In genomic region chr22:46074771-46075551, GRCh38 we compare ENCODE assay signal across 9 cellular contexts.
DNase-seq lines count a peak whose midpoint lies in the region; ATAC-seq and TF ChIP-seq lines count a peak whose summit lies in the region.
"Had no signal": no experiment of that assay in that cellular context is flagged by ENCODE, and none has a peak within 500 bp of the region (broad histone marks: within the 10 kb centered on the region; RNA-seq: fewer than 3 reads in every experiment).

No MANE protein-coding gene starts in this region.

- ATAC-seq in upper lobe of left lung (ENCODE audit: low FRiP score in 2 of 2) = no peak

- H3K9me3 ChIP-seq in upper lobe of left lung = no peaks in the 10 kb centered on the region

- TF ChIP-seq EP300 in upper lobe of left lung (IDR thresholded peaks at IDR 0.05) = no peak

- peaks cover 29 to 63% (median 58%) of the 10 kb centered on the region in 4 donors for H3K4me1 ChIP-seq in upper lobe of left lung

- peak; percentile 43 for DNase-seq in activated effector memory CD4-positive, alpha-beta T cell treated with anti-CD3 and anti-CD28 coated beads, Interleukin-2, amount 50 U/mL, for 16 hours
- DNase-seq in activated effector memory CD4-positive, alpha-beta T cell treated with Interleukin-2 at 50 U/mL for 16 hours = no peak
- DNase-seq in astrocyte of the spinal cord (ENCODE audit: low read depth, low spot score) = peak; percentile 32
- DNase-seq in upper lobe of left lung = peak; percentile 23 to 50
- no peak for DNase-seq in AG20443 (ENCODE audit: low spot score)
- DNase-seq in HuH-7 (ENCODE audit: low spot score) = no peak
- no peak for DNase-seq in HPDE6-E6E7 (ENCODE audit: extremely low spot score)
- DNase-seq: activated CD4-positive, alpha-beta T cell treated with anti-CD3 and anti-CD28 coated beads, Interleukin-2, amount 50 U/mL, for 1 hour had no signal

- in situ Hi-C loops in astrocyte of the spinal cord (cut with HindIII; ENCODE audit: low sequenced_read_pairs) = no loop called here

- H3K27ac ChIP-seq in layer of hippocampus (ENCODE audit: low read depth, low read length) (peak overlapping the region; percentile 93), upper lobe of left lung (peak overlapping the region; percentile 94 to 99 (median 97))

- WGBS in upper lobe of left lung, 2 donors = 7 to 26% methylated on average over 12 to 19 of the region's 19 CpGs

- H3K27me3 ChIP-seq in layer of hippocampus (ENCODE audit: control insufficient read depth, insufficient read depth, low read length) (no peaks in the 10 kb centered on the region), upper lobe of left lung (no peaks in the 10 kb centered on the region)

- H3K36me3 ChIP-seq in upper lobe of left lung = peaks cover 0 to 13% (median 0%) of the 10 kb centered on the region in 4 donors

- peak overlapping the region; percentile 86 for H3K4me3 ChIP-seq in astrocyte of the spinal cord (ENCODE audit: low read depth, low read length)
- peak overlapping the region; percentile 73 to 89 (median 83) for H3K4me3 ChIP-seq in upper lobe of left lung

- peak in 1 of 4 donors; percentile 40 for TF ChIP-seq POLR2A in upper lobe of left lung (IDR thresholded peaks at IDR 0.05)

- TF ChIP-seq CTCF in astrocyte of the spinal cord (IDR thresholded peaks at IDR 0.05; ENCODE audit: low read depth, low read length) = no peak
- no peak for TF ChIP-seq CTCF in upper lobe of left lung (IDR thresholded peaks at IDR 0.05)

Comparison
In these comparisons a context has a peak if more than half of its experiments do, and no peak if none do; other contexts are left out.
1. DNase-seq: peak in activated effector memory CD4-positive, alpha-beta T cell treated with anti-CD3 and anti-CD28 coated beads, Interleukin-2, amount 50 U/mL, for 16 hours (single experiment), astrocyte of the spinal cord (single experiment) and upper lobe of left lung (2 of 2); none in activated effector memory CD4-positive, alpha-beta T cell treated with Interleukin-2 at 50 U/mL for 16 hours (single experiment), AG20443 (single experiment), HuH-7 (single experiment) and HPDE6-E6E7 (single experiment).